ENCODE assay signal across 11 cellular contexts in the genomic region with DNA sequence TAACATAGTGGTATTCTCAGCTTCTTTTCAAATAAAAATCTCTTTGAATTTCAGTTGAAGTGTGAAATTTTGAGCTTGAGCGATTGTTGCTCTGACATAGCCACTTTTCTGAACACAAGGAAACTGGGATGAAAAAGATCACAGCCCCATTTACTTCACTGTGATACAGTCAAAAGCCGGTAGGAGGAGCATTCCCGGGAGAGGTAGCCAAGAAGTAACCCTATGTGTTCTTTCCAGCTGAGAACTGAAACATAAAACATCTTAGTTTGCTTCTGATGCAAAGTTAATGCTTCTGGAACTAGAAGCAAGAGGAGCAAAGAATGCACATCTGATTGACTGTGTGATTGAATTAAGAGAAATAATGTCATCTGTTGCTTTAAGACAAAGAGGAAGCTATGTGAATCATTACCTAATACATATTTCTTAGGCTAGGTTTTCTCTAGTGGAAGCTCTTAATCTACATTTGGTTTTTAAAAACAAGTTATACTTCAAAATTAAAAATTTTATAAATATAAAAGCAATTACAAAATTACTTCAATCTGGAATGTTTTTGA.
DNase-seq lines count a peak whose midpoint lies in the region; ATAC-seq lines count a peak whose summit lies in the region.
"Had no signal": no experiment of that assay in that cellular context is flagged by ENCODE, and none has a peak within 500 bp of the region (broad histone marks: within the 10 kb centered on the region; RNA-seq: fewer than 3 reads in every experiment).

No MANE protein-coding gene starts in this region.

- no peaks in the 10 kb centered on the region for H3K27me3 ChIP-seq in mesenchymal stem cell (ENCODE audit: control insufficient read depth in 1 of 2, insufficient read depth in 1 of 2, low read length in 2 of 2)

- H3K9me3 ChIP-seq in mesenchymal stem cell (ENCODE audit: control insufficient read depth, low read length), result no peaks in the 10 kb centered on the region

- H3K4me2 ChIP-seq in mesenchymal stem cell (ENCODE audit: low read length, poor library complexity, severe bottlenecking), result peak overlapping the region; percentile 29

- H3K4me3 Mint-ChIP-seq in activated CD4-positive, alpha-beta memory T cell treated with anti-CD3 and anti-CD28 coated beads, Interleukin-2, amount 10 ng/mL, durations not matched to agents 7 days and 5 days, result no peak overlapping the region
- H3K4me3 Mint-ChIP-seq: stimulated activated naive CD8-positive, alpha-beta T cell treated with anti-CD3 and anti-CD28 coated beads, Interleukin-15, Interleukin-2, amounts not matched to agents 100 ng/mL and 50 ng/mL, for 24 hours had no signal

- H3K14ac ChIP-seq in mesenchymal stem cell (ENCODE audit: low read length in 2 of 2), result no peak overlapping the region

- H2AK5ac ChIP-seq in mesenchymal stem cell (ENCODE audit: low read length, severe bottlenecking), result no peak overlapping the region

- no peak overlapping the region for H3K4ac ChIP-seq in mesenchymal stem cell (ENCODE audit: low read depth in 1 of 2, low read length in 2 of 2)

- no peaks in the 10 kb centered on the region for H3K9me3 Mint-ChIP-seq in activated CD4-positive, alpha-beta memory T cell treated with anti-CD3 and anti-CD28 coated beads, Interleukin-2, amount 10 ng/mL, durations not matched to agents 7 days and 5 days
- H3K9me3 Mint-ChIP-seq: stimulated activated naive CD8-positive, alpha-beta T cell treated with anti-CD3 and anti-CD28 coated beads, Interleukin-15, Interleukin-2, amounts not matched to agents 100 ng/mL and 50 ng/mL, for 24 hours had no signal

- no peak for ATAC-seq in GM19397 (IDR thresholded peaks at IDR 0.05; ENCODE audit: unreplicated experiment)

- no peaks in the 10 kb centered on the region for H3K4me1 ChIP-seq in mesenchymal stem cell (ENCODE audit: control insufficient read depth, insufficient read depth, low read depth, low read length)

- POLR2A ChIA-PET in activated CD4-positive, alpha-beta memory T cell treated with anti-CD3 and anti-CD28 coated beads, Interleukin-2, amount 10 ng/mL, durations not matched to agents 7 days and 5 days (lab: Charles Lee), result no interaction called here

- no peak overlapping the region for H2BK120ac ChIP-seq in mesenchymal stem cell (ENCODE audit: low read depth, low read length)

- no peak overlapping the region for H3K23ac ChIP-seq in mesenchymal stem cell (ENCODE audit: low read length in 2 of 2)

- no peak overlapping the region for H2AFZ ChIP-seq in mesenchymal stem cell (ENCODE audit: low read depth, low read length)

- H3K4me1 Mint-ChIP-seq in activated CD4-positive, alpha-beta memory T cell treated with anti-CD3 and anti-CD28 coated beads, Interleukin-2, amount 10 ng/mL, durations not matched to agents 7 days and 5 days, result peaks cover 6% of the 10 kb centered on the region

- H2BK12ac ChIP-seq in mesenchymal stem cell (ENCODE audit: low read length in 2 of 2), result no peak overlapping the region

- no peak overlapping the region for H3K27ac ChIP-seq in mesenchymal stem cell (ENCODE audit: low read length, poor library complexity, severe bottlenecking)

- no peak overlapping the region for H4K91ac ChIP-seq in mesenchymal stem cell (ENCODE audit: low read length)

- no peak overlapping the region for H3K18ac ChIP-seq in mesenchymal stem cell (ENCODE audit: low read depth in 1 of 2, low read length in 2 of 2)

- DNase-seq in D341Med (ENCODE audit: low spot score), result peak; percentile 35
- DNase-seq in NCI-H226, result peak; percentile 1
- peak; percentile 6 for DNase-seq in dermis blood vessel endothelial cell
- DNase-seq in mesenchymal stem cell, result peak; percentile 48
- DNase-seq in activated CD4-positive, alpha-beta memory T cell treated with anti-CD3 and anti-CD28 coated beads, Interleukin-2, amount 10 ng/mL, durations not matched to agents 7 days and 5 days, result no peak
- no peak for DNase-seq in stimulated activated naive CD4-positive, alpha-beta T cell (lab: John Stamatoyannopoulos, UW)
- DNase-seq in NCI-H2029 (lab: John Stamatoyannopoulos, UW), result no peak
- DNase-seq: COR-L47, NCI-H1417 treated with DMSO at 0.1 percent for 48 hours had no signal

- H3K79me1 ChIP-seq in mesenchymal stem cell (replicated peaks; ENCODE audit: low read length, poor library complexity, severe bottlenecking), result no peaks in the 10 kb centered on the region

- no peak overlapping the region for H3K4me3 ChIP-seq in mesenchymal stem cell (ENCODE audit: insufficient read depth in 1 of 2, low read depth in 1 of 2, low read length in 2 of 2)

- no peaks in the 10 kb centered on the region for H3K27me3 Mint-ChIP-seq in activated CD4-positive, alpha-beta memory T cell treated with anti-CD3 and anti-CD28 coated beads, Interleukin-2, amount 10 ng/mL, durations not matched to agents 7 days and 5 days
- H3K27me3 Mint-ChIP-seq: stimulated activated naive CD8-positive, alpha-beta T cell treated with anti-CD3 and anti-CD28 coated beads, Interleukin-15, Interleukin-2, amounts not matched to agents 100 ng/mL and 50 ng/mL, for 24 hours had no signal

- H3K36me3 Mint-ChIP-seq in activated CD4-positive, alpha-beta memory T cell treated with anti-CD3 and anti-CD28 coated beads, Interleukin-2, amount 10 ng/mL, durations not matched to agents 7 days and 5 days (ENCODE audit: low read depth), result no peaks in the 10 kb centered on the region

- CTCF ChIA-PET in activated CD4-positive, alpha-beta memory T cell treated with anti-CD3 and anti-CD28 coated beads, Interleukin-2, amount 10 ng/mL, durations not matched to agents 7 days and 5 days (lab: Charles Lee), result no interaction called here

- H2BK15ac ChIP-seq in mesenchymal stem cell (ENCODE audit: low read depth, poor library complexity, severe bottlenecking), result no peak overlapping the region

- no peak overlapping the region for H2BK5ac ChIP-seq in mesenchymal stem cell (ENCODE audit: low read depth, low read length, poor library complexity, severe bottlenecking)

- H3K27ac Mint-ChIP-seq in activated CD4-positive, alpha-beta memory T cell treated with anti-CD3 and anti-CD28 coated beads, Interleukin-2, amount 10 ng/mL, durations not matched to agents 7 days and 5 days, result no peak overlapping the region
- H3K27ac Mint-ChIP-seq: stimulated activated naive CD8-positive, alpha-beta T cell treated with anti-CD3 and anti-CD28 coated beads, Interleukin-15, Interleukin-2, amounts not matched to agents 100 ng/mL and 50 ng/mL, for 24 hours had no signal

- no peak overlapping the region for H3K9ac ChIP-seq in mesenchymal stem cell (ENCODE audit: low read length)

- 0% methylated on average over 2 of the region's 3 CpGs for WGBS in mesenchymal stem cell

- no peaks in the 10 kb centered on the region for H3K36me3 ChIP-seq in mesenchymal stem cell (ENCODE audit: control insufficient read depth in 1 of 2, insufficient read depth in 2 of 2, low read depth in 1 of 2, low read length in 2 of 2)

- H4K8ac ChIP-seq in mesenchymal stem cell (ENCODE audit: low read length), result no peak overlapping the region

Comparison
In these comparisons a context has a peak if more than half of its experiments do, and no peak if none do; other contexts are left out.
1. DNase-seq: peak in D341Med (single experiment), NCI-H226 (single experiment), dermis blood vessel endothelial cell (single experiment) and mesenchymal stem cell (single experiment); none in activated CD4-positive, alpha-beta memory T cell treated with anti-CD3 and anti-CD28 coated beads, Interleukin-2, amount 10 ng/mL, durations not matched to agents 7 days and 5 days (single experiment), stimulated activated naive CD4-positive, alpha-beta T cell (0 of 6) and NCI-H2029 (single experiment).